36 cellular contexts compared by ENCODE assay signal in the genomic region with DNA sequence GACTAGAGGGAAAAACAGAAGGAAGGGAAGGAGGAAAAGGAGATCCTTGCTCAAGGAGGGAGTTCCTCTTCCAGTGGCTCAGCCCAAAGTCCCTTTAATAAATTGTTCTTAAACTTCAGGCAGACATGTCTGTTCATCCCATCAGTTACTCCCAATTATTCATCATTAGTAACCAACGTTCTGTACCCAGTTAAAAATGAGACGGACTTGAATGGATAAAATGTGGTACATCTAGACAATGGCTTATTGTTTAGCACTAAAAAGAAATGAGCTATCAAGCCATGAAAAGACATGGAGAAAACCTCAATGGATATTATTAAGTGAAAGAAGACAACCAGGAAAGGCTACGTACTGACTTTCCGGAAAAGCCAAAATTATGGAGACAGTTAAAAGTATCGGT.
"Had no signal": no experiment of that assay in that cellular context is flagged by ENCODE, and none has a peak within 500 bp of the region (broad histone marks: within the 10 kb centered on the region; RNA-seq: fewer than 3 reads in every experiment).

No MANE protein-coding gene starts in this region.

- ATAC-seq: activated CD4-positive, alpha-beta T cell treated with anti-CD3 and anti-CD28 coated beads for 36 hours; activated CD8-positive, alpha-beta memory T cell treated with anti-CD3 and anti-CD28 coated beads, Interleukin-2, amount 10 ng/mL, durations not matched to agents 7 days and 5 days; activated CD8-positive, alpha-beta T cell treated with anti-CD3 and anti-CD28 coated beads, Interleukin-2, amount 10 ng/mL, durations not matched to agents 7 days and 5 days; activated naive CD4-positive, alpha-beta T cell treated with anti-CD3 and anti-CD28 coated beads, Interleukin-2, amount 50 U/mL, for 72 hours; activated T-cell treated with anti-CD3 and anti-CD28 coated beads, Interleukin-2, amount 50 U/mL, for 4 hours; body of pancreas had no signal

- H3K27me3 Mint-ChIP-seq: activated CD4-positive, alpha-beta T cell treated with anti-CD3 and anti-CD28 coated beads for 36 hours; activated CD4-positive, alpha-beta T cell treated with anti-CD3 and anti-CD28 coated beads, Interleukin-2, amount 10 ng/mL, durations not matched to agents 7 days and 5 days had no signal

- H3K27ac Mint-ChIP-seq: activated B cell treated with CpG ODN at 0.5 μM for 24 hours; activated CD4-positive, alpha-beta memory T cell treated with anti-CD3 and anti-CD28 coated beads, Interleukin-2, amount 10 ng/mL, durations not matched to agents 7 days and 5 days; activated CD4-positive, alpha-beta T cell treated with anti-CD3 and anti-CD28 coated beads for 36 hours; activated CD4-positive, alpha-beta T cell treated with anti-CD3 and anti-CD28 coated beads, Interleukin-2, amount 10 ng/mL, durations not matched to agents 7 days and 5 days; activated CD8-positive, alpha-beta memory T cell treated with anti-CD3 and anti-CD28 coated beads, Interleukin-2, amount 10 ng/mL, durations not matched to agents 7 days and 5 days; activated CD8-positive, alpha-beta T cell treated with anti-CD3 and anti-CD28 coated beads, Interleukin-2, amount 10 ng/mL, durations not matched to agents 7 days and 5 days; activated naive CD4-positive, alpha-beta T cell treated with anti-CD3 and anti-CD28 coated beads for 36 hours; activated naive CD4-positive, alpha-beta T cell treated with anti-CD3 and anti-CD28 coated beads, Interleukin-2, amount 50 U/mL, for 72 hours; activated naive CD8-positive, alpha-beta T cell treated with anti-CD3 and anti-CD28 coated beads for 36 hours; activated T-helper 2 cell treated with anti-CD3 and anti-CD28 coated beads, Interferon-gamma antibody, Interleukin-2, Interleukin-4, amounts not matched to agents 10 μg/mL and 5 μg/mL and 100 μg/mL, durations not matched to agents 14 hours and 24 hours and 36 hours; T-helper 1 cell treated with Interleukin-12 subunit alpha and Interleukin-12 subunit beta and Interleukin-4 antibody, amounts not matched to agents 30 μg/mL and 1 μg/mL, for 36 hours; T-helper 2 cell treated with Interferon-gamma antibody and Interleukin-4, amounts not matched to agents 5 μg/mL and 100 μg/mL, for 36 hours had no signal

- H3K27me3 ChIP-seq: adrenal gland, body of pancreas, brain microvascular endothelial cell, cardiac muscle cell had no signal

- H3K36me3 Mint-ChIP-seq: activated CD8-positive, alpha-beta memory T cell treated with anti-CD3 and anti-CD28 coated beads, Interleukin-2, amount 10 ng/mL, durations not matched to agents 7 days and 5 days; activated naive CD4-positive, alpha-beta T cell treated with anti-CD3 and anti-CD28 coated beads, Interleukin-2, amount 50 U/mL, for 72 hours; activated naive CD8-positive, alpha-beta T cell treated with anti-CD3 and anti-CD28 coated beads for 36 hours had no signal

- H3K4me3 Mint-ChIP-seq: activated B cell treated with CpG ODN at 0.5 μM for 24 hours; activated CD4-positive, alpha-beta memory T cell treated with anti-CD3 and anti-CD28 coated beads, Interleukin-2, amount 10 ng/mL, durations not matched to agents 7 days and 5 days; activated CD4-positive, alpha-beta T cell treated with anti-CD3 and anti-CD28 coated beads for 36 hours; activated CD4-positive, alpha-beta T cell treated with anti-CD3 and anti-CD28 coated beads, Interleukin-2, amount 10 ng/mL, durations not matched to agents 7 days and 5 days; activated CD8-positive, alpha-beta memory T cell treated with anti-CD3 and anti-CD28 coated beads, Interleukin-2, amount 10 ng/mL, durations not matched to agents 7 days and 5 days; activated CD8-positive, alpha-beta T cell treated with anti-CD3 and anti-CD28 coated beads, Interleukin-2, amount 10 ng/mL, durations not matched to agents 7 days and 5 days; activated naive CD4-positive, alpha-beta T cell treated with anti-CD3 and anti-CD28 coated beads for 36 hours; activated naive CD8-positive, alpha-beta T cell treated with anti-CD3 and anti-CD28 coated beads for 36 hours; activated T-cell treated with anti-CD3 and anti-CD28 coated beads, Interleukin-2, amount 50 U/mL, for 4 hours; central memory CD8-positive, alpha-beta T cell; T-helper 1 cell treated with Interleukin-12 subunit alpha and Interleukin-12 subunit beta and Interleukin-4 antibody, amounts not matched to agents 30 μg/mL and 1 μg/mL, for 36 hours; T-helper 2 cell treated with Interferon-gamma antibody and Interleukin-4, amounts not matched to agents 5 μg/mL and 100 μg/mL, for 36 hours had no signal

- DNase-seq: activated B cell treated with CpG ODN at 0.5 μM for 24 hours; activated CD4-positive, alpha-beta memory T cell treated with anti-CD3 and anti-CD28 coated beads, Interleukin-2, amount 10 ng/mL, durations not matched to agents 7 days and 5 days; activated CD4-positive, alpha-beta T cell treated with anti-CD3 and anti-CD28 coated beads for 1 hour; activated CD4-positive, alpha-beta T cell treated with anti-CD3 and anti-CD28 coated beads for 36 hours; activated CD4-positive, alpha-beta T cell treated with anti-CD3 and anti-CD28 coated beads for 48 hours; activated CD4-positive, alpha-beta T cell treated with anti-CD3 and anti-CD28 coated beads, Interleukin-2, amount 10 ng/mL, durations not matched to agents 7 days and 5 days; activated CD4-positive, alpha-beta T cell treated with anti-CD3 and anti-CD28 coated beads, Interleukin-2, amount 50 U/mL, for 48 hours; activated CD8-positive, alpha-beta memory T cell treated with anti-CD3 and anti-CD28 coated beads for 24 hours; activated CD8-positive, alpha-beta memory T cell treated with anti-CD3 and anti-CD28 coated beads, Interleukin-2, amount 10 ng/mL, durations not matched to agents 7 days and 5 days; activated CD8-positive, alpha-beta memory T cell treated with anti-CD3 and anti-CD28 coated beads, Interleukin-2, amount 50 U/mL, for 48 hours; activated CD8-positive, alpha-beta T cell treated with anti-CD3 and anti-CD28 coated beads, Interleukin-2, amount 10 ng/mL, durations not matched to agents 7 days and 5 days; activated effector memory CD4-positive, alpha-beta T cell treated with anti-CD3 and anti-CD28 coated beads, Interleukin-2, amount 50 U/mL, for 16 hours; activated gamma-delta T cell treated with Interleukin-2 at 50 U/mL for 16 hours; activated naive CD4-positive, alpha-beta T cell; activated naive CD4-positive, alpha-beta T cell treated with anti-CD3 and anti-CD28 coated beads for 36 hours; activated naive CD4-positive, alpha-beta T cell treated with anti-CD3 and anti-CD28 coated beads, Interleukin-2, amount 50 U/mL, for 16 hours; activated naive CD8-positive, alpha-beta T cell treated with anti-CD3 and anti-CD28 coated beads for 36 hours; activated T-cell treated with anti-CD3 and anti-CD28 coated beads, Interleukin-2, amount 50 U/mL, for 4 hours; adrenal gland; amniotic stem cell; aorta; body of pancreas; brain microvascular endothelial cell; caudate nucleus; cerebellar nuclear complex; SW 1271; T-helper 1 cell; T-helper 2 cell; T-helper 9 cell had no signal

- H3K9me3 Mint-ChIP-seq: activated B cell treated with CpG ODN at 0.5 μM for 24 hours; activated CD4-positive, alpha-beta memory T cell treated with anti-CD3 and anti-CD28 coated beads, Interleukin-2, amount 10 ng/mL, durations not matched to agents 7 days and 5 days; activated CD4-positive, alpha-beta T cell treated with anti-CD3 and anti-CD28 coated beads, Interleukin-2, amount 10 ng/mL, durations not matched to agents 7 days and 5 days; activated naive CD4-positive, alpha-beta T cell treated with anti-CD3 and anti-CD28 coated beads for 36 hours; activated naive CD4-positive, alpha-beta T cell treated with anti-CD3 and anti-CD28 coated beads, Interleukin-2, amount 50 U/mL, for 72 hours; activated naive CD8-positive, alpha-beta T cell treated with anti-CD3 and anti-CD28 coated beads for 36 hours; activated T-cell treated with anti-CD3 and anti-CD28 coated beads, Interleukin-2, amount 50 U/mL, for 4 hours; activated T-helper 2 cell treated with anti-CD3 and anti-CD28 coated beads, Interferon-gamma antibody, Interleukin-2, Interleukin-4, amounts not matched to agents 10 μg/mL and 5 μg/mL and 100 μg/mL, durations not matched to agents 14 hours and 24 hours and 36 hours; central memory CD8-positive, alpha-beta T cell; T-helper 1 cell treated with Interleukin-12 subunit alpha and Interleukin-12 subunit beta and Interleukin-4 antibody, amounts not matched to agents 30 μg/mL and 1 μg/mL, for 36 hours; T-helper 2 cell treated with Interferon-gamma antibody and Interleukin-4, amounts not matched to agents 5 μg/mL and 100 μg/mL, for 36 hours had no signal

- H3K27ac ChIP-seq: adrenal gland, body of pancreas, brain microvascular endothelial cell, cardiac muscle cell, VCaP had no signal

- H3K36me3 ChIP-seq: adrenal gland, brain microvascular endothelial cell, cardiac muscle cell had no signal

- H3K4me1 Mint-ChIP-seq: central memory CD8-positive, alpha-beta T cell had no signal

- H3K4me3 ChIP-seq: adrenal gland, body of pancreas, cardiac muscle cell had no signal

- H3K9me3 ChIP-seq: adrenal gland, body of pancreas had no signal
